8 cellular contexts compared by ENCODE assay signal in genomic region chr5:36696059-36696673, GRCh38.
DNase-seq lines count a peak whose midpoint lies in the region; ATAC-seq and TF ChIP-seq lines count a peak whose summit lies in the region.

No MANE protein-coding gene starts in this region.

- TF ChIP-seq CTCF in GM12875 (IDR thresholded peaks at IDR 0.05; ENCODE audit: borderline replicate concordance, insufficient read depth, low read depth, low read length): peak; percentile 79
- peak; percentile 80 for TF ChIP-seq CTCF in progenitor cell of endocrine pancreas (IDR thresholded peaks at IDR 0.05; ENCODE audit: unreplicated experiment)

- peak; percentile 61 for DNase-seq in AG08396 (ENCODE audit: low spot score)
- peak; percentile 49 for DNase-seq in NCI-H748 treated with DMSO at 0.1 percent for 48 hours (lab: John Stamatoyannopoulos, UW)
- peak; percentile 19 for DNase-seq in activated T-cell treated with anti-CD3 and anti-CD28 coated beads, Interleukin-2, amount 50 U/mL, for 4 hours
- DNase-seq in germinal center (ENCODE audit: low spot score): peak; percentile 57
- DNase-seq in progenitor cell of endocrine pancreas (ENCODE audit: low spot score, unreplicated experiment): peak; percentile 46
- no peak for DNase-seq in NCI-H1436 (lab: John Stamatoyannopoulos, UW)

- H3K36me3 Mint-ChIP-seq in activated T-cell treated with anti-CD3 and anti-CD28 coated beads, Interleukin-2, amount 50 U/mL, for 4 hours (ENCODE audit: insufficient read depth): no peaks in the 10 kb centered on the region
- no peaks in the 10 kb centered on the region for H3K36me3 Mint-ChIP-seq in progenitor cell of endocrine pancreas (ENCODE audit: insufficient read depth)

- peaks cover 5% of the 10 kb centered on the region for H3K27me3 Mint-ChIP-seq in activated T-cell treated with anti-CD3 and anti-CD28 coated beads, Interleukin-2, amount 50 U/mL, for 4 hours (ENCODE audit: low read depth)
- H3K27me3 Mint-ChIP-seq in progenitor cell of endocrine pancreas: peaks cover 44% of the 10 kb centered on the region

- H3K27ac Mint-ChIP-seq in progenitor cell of endocrine pancreas: no peak overlapping the region

- ATAC-seq in HG03135 (IDR thresholded peaks at IDR 0.05; ENCODE audit: unreplicated experiment): peak; percentile 43
- peak; percentile 61 to 72 for ATAC-seq in activated T-cell treated with anti-CD3 and anti-CD28 coated beads, Interleukin-2, amount 50 U/mL, for 4 hours

- no peak overlapping the region for H3K4me3 ChIP-seq in GM12875 (ENCODE audit: low read depth, low read length)

- H3K4me3 Mint-ChIP-seq in activated T-cell treated with anti-CD3 and anti-CD28 coated beads, Interleukin-2, amount 50 U/mL, for 4 hours: no peak overlapping the region
- no peak overlapping the region for H3K4me3 Mint-ChIP-seq in progenitor cell of endocrine pancreas (ENCODE audit: low read depth)

- H3K9me3 Mint-ChIP-seq in activated T-cell treated with anti-CD3 and anti-CD28 coated beads, Interleukin-2, amount 50 U/mL, for 4 hours: no peaks in the 10 kb centered on the region
- no peaks in the 10 kb centered on the region for H3K9me3 Mint-ChIP-seq in progenitor cell of endocrine pancreas (ENCODE audit: low read depth)

- no peaks in the 10 kb centered on the region for H3K4me1 Mint-ChIP-seq in activated T-cell treated with anti-CD3 and anti-CD28 coated beads, Interleukin-2, amount 50 U/mL, for 4 hours (ENCODE audit: low read depth)
- no peaks in the 10 kb centered on the region for H3K4me1 Mint-ChIP-seq in progenitor cell of endocrine pancreas (ENCODE audit: low read depth)
